In the genomic region with DNA sequence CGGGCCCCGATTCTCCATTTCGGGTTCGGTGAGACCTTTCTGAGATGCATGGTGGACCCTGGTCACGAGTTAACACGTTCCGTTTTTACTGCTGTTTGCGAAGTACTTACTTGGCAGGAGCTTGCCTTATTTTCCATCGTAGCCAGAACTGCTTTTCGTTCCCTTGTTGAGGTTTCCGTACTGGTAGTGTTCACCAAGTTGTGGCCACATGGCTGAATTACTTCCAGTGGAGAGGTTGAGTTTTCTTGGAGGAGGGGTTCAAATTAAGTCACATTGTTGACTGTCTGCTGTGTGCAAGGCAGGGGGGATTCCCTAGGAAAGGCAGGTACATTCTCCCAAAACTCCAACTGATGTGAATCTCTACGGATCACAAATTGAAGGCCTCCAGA, we compare ENCODE assay signal across 8 cellular contexts. TPM values are rescaled to one million over a fixed set of nuclear protein-coding genes. Genes with fewer than 3 reads are reported as not detected.
DNase-seq lines count a peak whose midpoint lies in the region; ATAC-seq, FAIRE-seq and TF ChIP-seq lines count a peak whose summit lies in the region.

No MANE protein-coding gene starts in this region.

- H3K27ac ChIP-seq in adrenal gland: peak overlapping the region in 4 of 5 donors; percentile 9 to 98 (median 80)
- H3K27ac ChIP-seq in kidney (ENCODE audit: low read depth in 2 of 2, low read length in 2 of 2): peak overlapping the region; percentile 73
- peak overlapping the region; percentile 90 for H3K27ac ChIP-seq in suprapubic skin

- H3K4me1 ChIP-seq in adrenal gland (replicated peaks in 1 of 2) (peaks cover 0 to 24% of the 10 kb centered on the region in 2 donors), kidney (ENCODE audit: control insufficient read depth in 1 of 2, insufficient read depth in 1 of 2, low read depth in 1 of 2, low read length in 2 of 2) (peaks cover 0 to 8% of the 10 kb centered on the region in 2 donors), suprapubic skin (peaks cover 31% of the 10 kb centered on the region)

- H3K27me3 Mint-ChIP-seq in T-helper 1 cell treated with Interleukin-12 subunit alpha and Interleukin-12 subunit beta and Interleukin-4 antibody, amounts not matched to agents 30 μg/mL and 1 μg/mL, for 36 hours (ENCODE audit: low read depth): peaks cover 7% of the 10 kb centered on the region

- TF ChIP-seq CTCF in adrenal gland (IDR thresholded peaks at IDR 0.05) (no peak), kidney (IDR thresholded peaks at IDR 0.05; ENCODE audit: borderline replicate concordance, extremely low read depth, insufficient read depth) (no peak), suprapubic skin (IDR thresholded peaks at IDR 0.05) (no peak)

- H3K27me3 ChIP-seq in adrenal gland: no peaks in the 10 kb centered on the region
- no peaks in the 10 kb centered on the region for H3K27me3 ChIP-seq in suprapubic skin

- WGBS in adrenal gland, 4 donors: 3 to 6% (median 4%) methylated on average over 12 of the region's 12 CpGs
- WGBS in suprapubic skin: 2% methylated on average over 12 of the region's 12 CpGs

- H3K4me1 Mint-ChIP-seq in T-helper 1 cell treated with Interleukin-12 subunit alpha and Interleukin-12 subunit beta and Interleukin-4 antibody, amounts not matched to agents 30 μg/mL and 1 μg/mL, for 36 hours (ENCODE audit: low read depth): peaks cover 65% of the 10 kb centered on the region

- intact Hi-C loops in adrenal gland (cut with DNase I) (no loop called here), kidney (cut with DNase I) (no loop called here)

- peak overlapping the region in 2 of 4 donors; percentile 58 to 63 for H3K4me3 ChIP-seq in adrenal gland
- peak overlapping the region; percentile 49 to 74 for H3K4me3 ChIP-seq in kidney (ENCODE audit: low read length in 2 of 2)
- peak overlapping the region; percentile 67 for H3K4me3 ChIP-seq in suprapubic skin

- H3K9me3 Mint-ChIP-seq in T-helper 1 cell treated with Interleukin-12 subunit alpha and Interleukin-12 subunit beta and Interleukin-4 antibody, amounts not matched to agents 30 μg/mL and 1 μg/mL, for 36 hours: no peaks in the 10 kb centered on the region

- H3K9me3 ChIP-seq in adrenal gland (replicated peaks in 1 of 3) (no peaks in the 10 kb centered on the region), kidney (ENCODE audit: control insufficient read depth in 1 of 2, low read length in 2 of 2) (no peaks in the 10 kb centered on the region), suprapubic skin (no peaks in the 10 kb centered on the region)

- TF ChIP-seq EP300 in suprapubic skin (IDR thresholded peaks at IDR 0.05): no peak

- peak overlapping the region in 1 of 2 donors; percentile 70 for H3K9ac ChIP-seq in kidney (ENCODE audit: low read length in 2 of 2)

- TF ChIP-seq POLR2A in adrenal gland (IDR thresholded peaks at IDR 0.05): no peak
- no peak for TF ChIP-seq POLR2A in suprapubic skin (IDR thresholded peaks at IDR 0.05)

- peaks cover 12% of the 10 kb centered on the region for H3K36me3 Mint-ChIP-seq in T-helper 1 cell treated with Interleukin-12 subunit alpha and Interleukin-12 subunit beta and Interleukin-4 antibody, amounts not matched to agents 30 μg/mL and 1 μg/mL, for 36 hours (ENCODE audit: low read depth)

- peak overlapping the region; percentile 97 for H3K27ac Mint-ChIP-seq in T-helper 1 cell treated with Interleukin-12 subunit alpha and Interleukin-12 subunit beta and Interleukin-4 antibody, amounts not matched to agents 30 μg/mL and 1 μg/mL, for 36 hours

- H3K36me3 ChIP-seq in adrenal gland (replicated peaks in 1 of 2) (no peaks in the 10 kb centered on the region), kidney (ENCODE audit: control insufficient read depth in 1 of 2, insufficient read depth in 2 of 2, low read length in 2 of 2) (no peaks in the 10 kb centered on the region), suprapubic skin (no peaks in the 10 kb centered on the region)

- DNase-seq in T-helper 1 cell (no peak), adrenal gland (no peak), kidney (no peak), suprapubic skin (ENCODE audit: low spot score in 2 of 2) (no peak), NCI-H510A treated with DMSO at 0.1 percent for 48 hours (lab: John Stamatoyannopoulos, UW) (no peak)
- DNase-seq in activated CD4-positive, alpha-beta T cell treated with anti-CD3 and anti-CD28 coated beads for 1 hour: no peak

- no peak for FAIRE-seq in kidney (lab: Jason Lieb, UNC)

- no peak for ATAC-seq in GM21576 (IDR thresholded peaks at IDR 0.05; ENCODE audit: unreplicated experiment)

- H3K4me3 Mint-ChIP-seq in T-helper 1 cell treated with Interleukin-12 subunit alpha and Interleukin-12 subunit beta and Interleukin-4 antibody, amounts not matched to agents 30 μg/mL and 1 μg/mL, for 36 hours: peak overlapping the region; percentile 93

RNA-seq across cellular contexts. Expression of a gene that starts 4.0 kb away (rescaled TPM):
- total RNA-seq in adrenal gland (10 to 100 TPM; 27.8 to 69.8 (median 45.1) TPM), kidney (29.0 TPM), suprapubic skin (10 to 100 TPM; 64.3 to 77.9 (median 70.9) TPM)
- polyA plus RNA-seq in adrenal gland (10 to 100 TPM; 22.6 to 33.8 (median 29.4) TPM), kidney (ENCODE audit: insufficient read depth, low read depth, low replicate concordance) (27.6 TPM)
